22 cellular contexts compared by ENCODE assay signal in genomic region chr6:153058291-153058690, GRCh38. TPM values are rescaled to one million over a fixed set of nuclear protein-coding genes. Genes with fewer than 3 reads are reported as not detected.
A peak's percentile ranks its signal among the peaks of the same experiment; 100 is the strongest.
DNase-seq lines count a peak whose midpoint lies in the region; ATAC-seq and TF ChIP-seq lines count a peak whose summit lies in the region.
"Had no signal": no experiment of that assay in that cellular context is flagged by ENCODE, and none has a peak within 500 bp of the region (broad histone marks: within the 10 kb centered on the region; RNA-seq: fewer than 3 reads in every experiment).

No MANE protein-coding gene starts in this region.

- no peaks in the 10 kb centered on the region for H3K36me3 ChIP-seq in HUES48 (ENCODE audit: control insufficient read depth, insufficient read depth, low read length)
- H3K36me3 ChIP-seq: prostate gland, stomach, upper lobe of left lung had no signal

- no peak for TF ChIP-seq CTCF in foreskin keratinocyte (conservative IDR thresholded peaks at IDR 0.05)

- H3K27ac ChIP-seq in HUES48 (ENCODE audit: low read depth, low read length) (peak overlapping the region; percentile 74), foreskin keratinocyte (no peak overlapping the region), right cardiac atrium (ENCODE audit: low read length) (no peak overlapping the region)
- H3K27ac ChIP-seq: prostate gland, stomach, upper lobe of left lung had no signal

- H3K9me3 ChIP-seq in HUES48 (ENCODE audit: control insufficient read depth, insufficient read depth, low read length): no peaks in the 10 kb centered on the region
- H3K9me3 ChIP-seq in right cardiac atrium (ENCODE audit: control insufficient read depth, low read length): no peaks in the 10 kb centered on the region
- H3K9me3 ChIP-seq: prostate gland had no signal

- H3K4me1 ChIP-seq in HUES48 (ENCODE audit: control insufficient read depth, insufficient read depth, low read length) (peaks cover 30% of the 10 kb centered on the region), foreskin keratinocyte (no peaks in the 10 kb centered on the region), right cardiac atrium (ENCODE audit: control insufficient read depth, insufficient read depth, low read length) (no peaks in the 10 kb centered on the region)
- H3K4me1 ChIP-seq: prostate gland, stomach, upper lobe of left lung had no signal

- intact Hi-C loops in right cardiac atrium (cut with DNase I): no loop called here

- H3K9ac ChIP-seq in HUES48 (ENCODE audit: low read depth, low read length): no peak overlapping the region

- DNase-seq in EH (ENCODE audit: low read depth) (peak; percentile 16), astrocyte of the hippocampus (ENCODE audit: low read depth, low spot score) (peak; percentile 31), foreskin keratinocyte (peak; percentile 37 to 57), right cardiac atrium (no peak), UCSD-AML1 (lab: John Stamatoyannopoulos, UW; ENCODE audit: unreplicated experiment) (no peak)
- DNase-seq in activated T-cell treated with anti-CD3 and anti-CD28 coated beads, Interleukin-2, amount 50 U/mL, for 48 hours: no peak
- DNase-seq: activated CD4-positive, alpha-beta T cell treated with anti-CD3 and anti-CD28 coated beads, Interleukin-2, amount 10 ng/mL, durations not matched to agents 7 days and 5 days; activated effector memory CD4-positive, alpha-beta T cell treated with Interleukin-2 at 50 U/mL for 16 hours; central memory CD4-positive, alpha-beta T cell; COR-L47; effector memory CD4-positive, alpha-beta T cell; kidney glomerular epithelial cell; NCI-H1417 treated with DMSO at 0.1 percent for 48 hours; small intestine; stimulated activated CD4-positive, alpha-beta T cell treated with anti-CD3 and anti-CD28 coated beads, Interleukin-4, amount 100 ng/mL, for 1 hour; stomach; upper lobe of left lung had no signal

- 71% methylated on average over 4 of the region's 4 CpGs for WGBS in right cardiac atrium

- H3K27me3 ChIP-seq in HUES48 (ENCODE audit: control insufficient read depth, insufficient read depth, low read length): no peaks in the 10 kb centered on the region
- no peaks in the 10 kb centered on the region for H3K27me3 ChIP-seq in foreskin keratinocyte
- no peaks in the 10 kb centered on the region for H3K27me3 ChIP-seq in right cardiac atrium (ENCODE audit: control insufficient read depth, insufficient read depth)
- H3K27me3 ChIP-seq: stomach, upper lobe of left lung had no signal

- H3K4me3 ChIP-seq in HUES48 (ENCODE audit: low read depth, low read length): no peak overlapping the region
- H3K4me3 ChIP-seq in right cardiac atrium (ENCODE audit: low read length): no peak overlapping the region
- H3K4me3 ChIP-seq: prostate gland, stomach, upper lobe of left lung had no signal

- ATAC-seq in foreskin keratinocyte (peak; percentile 68), right cardiac atrium (no peak), HG03571 (IDR thresholded peaks at IDR 0.05; ENCODE audit: unreplicated experiment) (no peak)
- ATAC-seq: HepG2, Panc1 had no signal

RNA-seq across cellular contexts. Expression of gene MTRF1L, which starts 55.8 kb away (rescaled TPM):
- 15.0 and 18.8 TPM in 2 replicates for total RNA-seq in foreskin keratinocyte
- polyA plus RNA-seq in foreskin keratinocyte: 9.8 and 10.5 TPM in 2 replicates
- total RNA-seq in right cardiac atrium: 10 to 100 TPM; 27.3 to 44.4 (median 31.7) TPM
- 17.7 TPM for polyA plus RNA-seq in right cardiac atrium

Comparison
In these comparisons a context has a peak if more than half of its experiments do, and no peak if none do; other contexts are left out.
1. DNase-seq: peak in EH (single experiment), astrocyte of the hippocampus (single experiment) and foreskin keratinocyte (2 of 2); none in right cardiac atrium (0 of 3), UCSD-AML1 (single experiment) and activated T-cell treated with anti-CD3 and anti-CD28 coated beads, Interleukin-2, amount 50 U/mL, for 48 hours (0 of 2).